In genomic region chr14:100199240-100199860, GRCh38 we compare ENCODE assay signal across 2 cellular contexts.
TF ChIP-seq lines count a peak whose summit lies in the region.

No MANE protein-coding gene starts in this region.

TF ChIP-seq in A549, 52 proteins besides CTCF, POLR2A, EP300 and RAD21:
- TF ChIP-seq POLR2AphosphoS2 (conservative IDR thresholded peaks at IDR 0.05; ENCODE audit: low read length) (no peak), SMC3 (IDR thresholded peaks at IDR 0.05) (no peak), KDM5A (IDR thresholded peaks at IDR 0.05) (no peak), NPAS2 (CRISPR knock-in tag; IDR thresholded peaks at IDR 0.05; ENCODE audit: borderline replicate concordance) (no peak), FOSB (CRISPR knock-in tag; IDR thresholded peaks at IDR 0.05) (no peak), EHF (CRISPR knock-in tag; IDR thresholded peaks at IDR 0.05) (no peak), CHD2 (IDR thresholded peaks at IDR 0.05; ENCODE audit: low read length, partially characterized antibody) (no peak), HES2 (IDR thresholded peaks at IDR 0.05) (no peak), PBX3 (IDR thresholded peaks at IDR 0.05) (no peak), HOXA7 (CRISPR knock-in tag; IDR thresholded peaks at IDR 0.05) (no peak), RARB (CRISPR knock-in tag; IDR thresholded peaks at IDR 0.05) (no peak), BHLHE40 (IDR thresholded peaks at IDR 0.05; ENCODE audit: low read depth, low read length) (no peak), NR3C1 (IDR thresholded peaks at IDR 0.05) (no peak), RCOR1 (IDR thresholded peaks at IDR 0.05; ENCODE audit: low read depth, low read length) (no peak), HMGXB4 (CRISPR knock-in tag; IDR thresholded peaks at IDR 0.05; ENCODE audit: borderline replicate concordance) (no peak), ZNF302 (CRISPR knock-in tag; IDR thresholded peaks at IDR 0.05) (no peak), TFCP2L1 (CRISPR knock-in tag; IDR thresholded peaks at IDR 0.05) (no peak)

TF ChIP-seq in WTC11, 78 proteins besides CTCF, POLR2A, EP300 and RAD21:
- TF ChIP-seq EMX1 (CRISPR knock-in tag; IDR thresholded peaks at IDR 0.05) (no peak), HMGXB4 (CRISPR knock-in tag; IDR thresholded peaks at IDR 0.05) (no peak), ZNF425 (CRISPR knock-in tag; conservative IDR thresholded peaks at IDR 0.05) (no peak), ZNF219 (CRISPR knock-in tag; IDR thresholded peaks at IDR 0.05; ENCODE audit: borderline replicate concordance) (no peak), E2F4 (CRISPR knock-in tag; IDR thresholded peaks at IDR 0.05; ENCODE audit: borderline replicate concordance, low read depth) (no peak), CREB1 (CRISPR knock-in tag; IDR thresholded peaks at IDR 0.05) (no peak), TEAD1 (CRISPR knock-in tag; IDR thresholded peaks at IDR 0.05) (no peak), ZNF416 (CRISPR knock-in tag; IDR thresholded peaks at IDR 0.05) (no peak)
